ENCODE assay signal across 8 cellular contexts in the genomic region with DNA sequence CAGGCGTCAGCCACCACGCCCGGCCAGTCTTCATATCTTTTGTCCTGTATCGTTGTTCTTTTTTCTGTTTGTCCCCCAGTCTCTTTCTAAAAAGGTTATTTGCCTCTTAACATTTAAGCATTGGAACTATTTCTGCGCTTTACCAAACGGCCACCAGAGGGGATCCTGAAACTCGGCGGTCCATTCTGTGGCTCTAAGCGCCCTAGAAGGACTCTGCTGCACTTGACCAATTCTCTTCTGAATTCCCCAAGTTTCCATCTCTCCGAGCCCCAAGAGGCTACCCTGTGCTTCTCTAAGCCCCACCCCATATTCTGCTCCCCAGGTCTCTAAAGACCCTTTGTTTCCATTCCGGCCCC. TPM values are rescaled to one million over a fixed set of nuclear protein-coding genes. Genes with fewer than 3 reads are reported as not detected.
A peak's percentile ranks its signal among the peaks of the same experiment; 100 is the strongest.
DNase-seq lines count a peak whose midpoint lies in the region; TF ChIP-seq lines count a peak whose summit lies in the region.

No MANE protein-coding gene starts in this region.

- H3K4ac ChIP-seq in neuronal stem cell (ENCODE audit: low read length): no peak overlapping the region

- H3K14ac ChIP-seq in neuronal stem cell (ENCODE audit: low read length): no peak overlapping the region

- H3K9me3 Mint-ChIP-seq in CD14-positive monocyte: peaks cover 0 to 6% (median 0%) of the 10 kb centered on the region in 7 donors

- H3K27me3 Mint-ChIP-seq in CD14-positive monocyte (ENCODE audit: low read depth in 3 of 3): peaks cover 6 to 34% (median 7%) of the 10 kb centered on the region in 3 donors

- no peaks in the 10 kb centered on the region for H3K79me1 ChIP-seq in neuronal stem cell (ENCODE audit: low read depth, low read length)

- H3K4me3 ChIP-seq in GM06990 (replicated peaks; ENCODE audit: low read depth, low read length): no peak overlapping the region
- peak overlapping the region; percentile 35 for H3K4me3 ChIP-seq in ectodermal cell (ENCODE audit: insufficient read depth, low read depth, low read length)
- H3K4me3 ChIP-seq in neuronal stem cell (ENCODE audit: low read length in 2 of 2): peak overlapping the region in 1 of 2 donors; percentile 79
- H3K4me3 ChIP-seq in uterus: no peak overlapping the region

- peaks cover 0 to 4% of the 10 kb centered on the region in 2 donors for H3K36me3 Mint-ChIP-seq in CD14-positive monocyte

- H2BK120ac ChIP-seq in neuronal stem cell (ENCODE audit: low read depth, low read length): no peak overlapping the region

- no peak overlapping the region for H4K91ac ChIP-seq in neuronal stem cell (ENCODE audit: low read depth, low read length, poor library complexity)

- H2BK12ac ChIP-seq in neuronal stem cell (ENCODE audit: low read length): no peak overlapping the region

- TF ChIP-seq CTCF in GM06990 (IDR thresholded peaks at IDR 0.05; ENCODE audit: insufficient read depth, low read length, poor library complexity, severe bottlenecking): peak; percentile 32
- TF ChIP-seq CTCF in uterus (IDR thresholded peaks at IDR 0.05): no peak
- TF ChIP-seq CTCF in CD14-positive monocyte (IDR thresholded peaks at IDR 0.05): no peak

- H3K27ac ChIP-seq in ectodermal cell (ENCODE audit: insufficient read depth, low read depth, low read length, poor library complexity, severe bottlenecking) (no peak overlapping the region), neuronal stem cell (replicated peaks; ENCODE audit: low read length) (no peak overlapping the region), uterus (no peak overlapping the region)

- H3K4me1 Mint-ChIP-seq in CD14-positive monocyte: peaks cover 4% of the 10 kb centered on the region

- peak overlapping the region; percentile 53 for H2AFZ ChIP-seq in neuronal stem cell (ENCODE audit: low read length)

- H4K8ac ChIP-seq in neuronal stem cell (ENCODE audit: low read depth, low read length): no peak overlapping the region

- H2AK5ac ChIP-seq in neuronal stem cell (ENCODE audit: low read depth, low read length): no peak overlapping the region

- no peak for DNase-seq in GM06990 (ENCODE audit: extremely low read depth, insufficient read length)
- DNase-seq in M059J (ENCODE audit: low read depth): peak; percentile 1
- peak; percentile 27 for DNase-seq in neuronal stem cell (ENCODE audit: low spot score)
- no peak for DNase-seq in uterus
- DNase-seq in CD14-positive monocyte (ENCODE audit: low spot score): no peak
- no peak for DNase-seq in NAMALWA (ENCODE audit: low spot score)
- DNase-seq in activated CD8-positive, alpha-beta memory T cell treated with anti-CD3 and anti-CD28 coated beads, Interleukin-2, amount 50 U/mL, for 4 hours: no peak

- peak overlapping the region; percentile 89 for H3K4me2 ChIP-seq in neuronal stem cell (ENCODE audit: insufficient read depth, low read length, poor library complexity, severe bottlenecking)

- no peaks in the 10 kb centered on the region; the same call in 1 of the 2 replicates for H3K27me3 ChIP-seq in GM06990 (replicated peaks; ENCODE audit: control insufficient read depth, insufficient read depth, low read length)
- H3K27me3 ChIP-seq in ectodermal cell (ENCODE audit: control insufficient read depth, insufficient read depth, low read length, poor library complexity, severe bottlenecking): peaks cover 33% of the 10 kb centered on the region
- H3K27me3 ChIP-seq in neuronal stem cell (ENCODE audit: control insufficient read depth in 3 of 3, insufficient read depth in 3 of 3, low read depth in 1 of 3, low read length in 3 of 3): peaks cover 6 to 30% (median 26%) of the 10 kb centered on the region in 3 experiments
- H3K27me3 ChIP-seq in uterus: peaks cover 0 to 8% of the 10 kb centered on the region in 2 donors

- H3K9ac ChIP-seq in neuronal stem cell (ENCODE audit: low read depth, low read length, poor library complexity): no peak overlapping the region

- no peak overlapping the region for H2BK5ac ChIP-seq in neuronal stem cell (ENCODE audit: low read length)

- H3K36me3 ChIP-seq in GM06990 (ENCODE audit: control insufficient read depth, insufficient read depth, low read length) (no peaks in the 10 kb centered on the region), ectodermal cell (ENCODE audit: control insufficient read depth, insufficient read depth, low read length) (no peaks in the 10 kb centered on the region), neuronal stem cell (replicated peaks in 1 of 2; ENCODE audit: control insufficient read depth in 2 of 2, insufficient read depth in 2 of 2, low read length in 2 of 2) (no peaks in the 10 kb centered on the region), uterus (no peaks in the 10 kb centered on the region)

- H3K27ac Mint-ChIP-seq in CD14-positive monocyte: no peak overlapping the region

- H2BK15ac ChIP-seq in neuronal stem cell (ENCODE audit: low read length): no peak overlapping the region

- H3K18ac ChIP-seq in neuronal stem cell (ENCODE audit: low read length): no peak overlapping the region

- no peak for TF ChIP-seq POLR2A in uterus (IDR thresholded peaks at IDR 0.05)

- peak overlapping the region; percentile 11 for H3K23ac ChIP-seq in neuronal stem cell (ENCODE audit: low read depth, low read length, poor library complexity)

- intact Hi-C loops in uterus (cut with DNase I; ENCODE audit: low total_unique reads) (no loop called here), CD14-positive monocyte (cut with micrococcal nuclease) (no loop called here)

- WGBS in ectodermal cell, 2 experiments: 28% methylated on average over 11 of the region's 11 CpGs
- no CpG with 5 or more reads among the region's 11 CpGs for WGBS in neuronal stem cell (ENCODE audit: extremely low coverage in 2 of 2, insufficient read length in 2 of 2, insufficient replicate concordance in 1 of 2), 2 donors

- peak overlapping the region in 1 of 2 donors; percentile 75 for H3K4me3 Mint-ChIP-seq in CD14-positive monocyte

- H3K4me1 ChIP-seq in ectodermal cell (ENCODE audit: control insufficient read depth, insufficient read depth, low read length): no peaks in the 10 kb centered on the region
- peaks cover 0 to 6% of the 10 kb centered on the region in 2 donors for H3K4me1 ChIP-seq in neuronal stem cell (ENCODE audit: control insufficient read depth in 2 of 2, insufficient read depth in 1 of 2, low read depth in 1 of 2, low read length in 2 of 2)
- no peaks in the 10 kb centered on the region for H3K4me1 ChIP-seq in uterus

- H3K9me3 ChIP-seq in ectodermal cell (ENCODE audit: control insufficient read depth, low read length) (no peaks in the 10 kb centered on the region), neuronal stem cell (replicated peaks in 1 of 2; ENCODE audit: control insufficient read depth in 2 of 2, insufficient read depth in 1 of 2, low read depth in 1 of 2, low read length in 2 of 2) (no peaks in the 10 kb centered on the region), uterus (no peaks in the 10 kb centered on the region)

RNA-seq across cellular contexts. Expression of gene REG3G, which starts 33.1 kb away (rescaled TPM):
- total RNA-seq in M059J (2014; rRNA removed; shearing (Covaris generic)): not detected in 2 replicates
- polyA plus RNA-seq in ectodermal cell (2013, experiment 1 of 4): not detected
- polyA plus RNA-seq in ectodermal cell (2013, experiment 2 of 4): not detected
- polyA plus RNA-seq in ectodermal cell (2013, experiment 3 of 4): not detected
- polyA plus RNA-seq in ectodermal cell (2013, experiment 4 of 4): not detected
- polyA plus RNA-seq in neuronal stem cell (2013, experiment 1 of 2): not detected
- polyA plus RNA-seq in neuronal stem cell (2013, experiment 2 of 2): not detected
- total RNA-seq in uterus: under 1 TPM in 1 of 4 donors, not detected in 3; 0.35 TPM
- not detected for polyA plus RNA-seq in CD14-positive monocyte

Comparison
In these comparisons a context has a peak if more than half of its experiments do, and no peak if none do; other contexts are left out.
1. DNase-seq: peak in M059J (single experiment) and neuronal stem cell (single experiment); none in GM06990 (single experiment), uterus (0 of 2), CD14-positive monocyte (single experiment), NAMALWA (single experiment) and activated CD8-positive, alpha-beta memory T cell treated with anti-CD3 and anti-CD28 coated beads, Interleukin-2, amount 50 U/mL, for 4 hours (single experiment).